8 cellular contexts compared by ENCODE assay signal in genomic region chr19:4639531-4640246, GRCh38. TPM values are rescaled to one million over a fixed set of nuclear protein-coding genes. Genes with fewer than 3 reads are reported as not detected.
DNase-seq lines count a peak whose midpoint lies in the region; ATAC-seq and TF ChIP-seq lines count a peak whose summit lies in the region.

No MANE protein-coding gene starts in this region.

- peak overlapping the region; percentile 84 for H3K4me2 ChIP-seq in mammary epithelial cell (ENCODE audit: insufficient read depth, low read depth, low read length)

- 12% methylated on average over 20 of the region's 39 CpGs for WGBS in mammary epithelial cell (ENCODE audit: low coverage, missing lambda C conversion rate)
- 9 to 12% methylated on average over 27 to 39 of the region's 39 CpGs for WGBS in lung, 2 donors

- TF ChIP-seq CTCF in mammary epithelial cell (conservative IDR thresholded peaks at IDR 0.05 in 1 of 2, IDR thresholded peaks at IDR 0.05 in 1 of 2; ENCODE audit: extremely low read depth in 1 of 2, insufficient read depth in 1 of 2, low read depth in 1 of 2, low read length in 2 of 2) (no peak), lung (IDR thresholded peaks at IDR 0.05; ENCODE audit: control extremely low read depth, extremely low read depth) (no peak), upper lobe of right lung (IDR thresholded peaks at IDR 0.05) (no peak)

- H2AFZ ChIP-seq in ACC112 (ENCODE audit: low read length, unreplicated experiment) (peak overlapping the region; percentile 60), mammary epithelial cell (ENCODE audit: low read depth, low read length) (peak overlapping the region; percentile 86)

- ATAC-seq in GM19328 (IDR thresholded peaks at IDR 0.05; ENCODE audit: unreplicated experiment) (peak; percentile 9), lung (ENCODE audit: insufficient read depth, low FRiP score) (no peak), upper lobe of right lung (no peak)

- no peaks in the 10 kb centered on the region for H3K27me3 ChIP-seq in ACC112 (ENCODE audit: insufficient read depth, low read length)
- no peaks in the 10 kb centered on the region for H3K27me3 ChIP-seq in mammary epithelial cell (ENCODE audit: insufficient read depth, low read length)
- H3K27me3 ChIP-seq in lung (ENCODE audit: control insufficient read depth, insufficient read depth): no peaks in the 10 kb centered on the region
- no peaks in the 10 kb centered on the region for H3K27me3 ChIP-seq in upper lobe of right lung

- dilution Hi-C loops in mammary epithelial cell (cut with HindIII; ENCODE audit: low sequenced_read_pairs): loop anchor here (10.0 kb wide), 2 partner anchors 165 to 195 kb away; no protein-coding TSS in a partner anchor

- no peak for DNase-seq in Jurkat, Clone E6-1 (ENCODE audit: low read depth, low spot score)
- DNase-seq in mammary epithelial cell: no peak
- no peak for DNase-seq in lung (ENCODE audit: low spot score)
- DNase-seq in upper lobe of right lung: peak; percentile 72
- DNase-seq in Kasumi-1 (lab: John Stamatoyannopoulos, UW): no peak
- DNase-seq in NCI-H226: no peak

- H3K36me3 ChIP-seq in ACC112 (ENCODE audit: insufficient read depth, low read length) (no peaks in the 10 kb centered on the region), mammary epithelial cell (ENCODE audit: insufficient read depth, low read length) (no peaks in the 10 kb centered on the region), lung (ENCODE audit: control insufficient read depth in 2 of 2, insufficient read depth in 2 of 2, low read length in 2 of 2) (peaks cover 0 to 3% of the 10 kb centered on the region in 2 donors), upper lobe of right lung (no peaks in the 10 kb centered on the region)

- in situ Hi-C loops in mammary epithelial cell (cut with MboI; ENCODE audit: low sequenced_read_pairs in 2 of 2): loop anchor here (5.0 to 10.0 kb wide), 2 partner anchors 62 to 65 kb away; no protein-coding TSS in a partner anchor

- intact Hi-C loops in mammary epithelial cell (cut with micrococcal nuclease): loop anchor here (2.0 kb wide), 1 partner anchor 151 kb away; the partner anchor contains the start of gene FEM1A
- intact Hi-C loops in upper lobe of right lung (cut with DNase I): loop anchor here (10.0 kb wide), 1 partner anchor 65 kb away; no protein-coding TSS in a partner anchor

- no TSS peak for BruUV-seq in mammary epithelial cell (replicated peaks; lab: Mats Ljungman, UMichigan)

- H3K27ac ChIP-seq in ACC112 (ENCODE audit: low read depth, low read length) (no peak overlapping the region), mammary epithelial cell (ENCODE audit: insufficient read depth, low read depth, low read length) (no peak overlapping the region), lung (ENCODE audit: low read depth in 1 of 2, low read length in 1 of 2) (peak overlapping the region in 1 of 2 donors; percentile 66), upper lobe of right lung (peak overlapping the region; percentile 78)

- no peaks in the 10 kb centered on the region for H3K79me2 ChIP-seq in ACC112 (ENCODE audit: control insufficient read depth, insufficient read depth, low read length, unreplicated experiment)
- H3K79me2 ChIP-seq in mammary epithelial cell (ENCODE audit: insufficient read depth, low read length): peaks cover 20% of the 10 kb centered on the region

- CTCF ChIA-PET in mammary epithelial cell (lab: Charles Lee; ENCODE audit: low non-redundant PET): no interaction called here

- H3K9me3 ChIP-seq in mammary epithelial cell (replicated peaks; ENCODE audit: insufficient read depth, low read length) (no peaks in the 10 kb centered on the region), lung (ENCODE audit: control insufficient read depth in 2 of 2, insufficient read depth in 1 of 2, low read length in 1 of 2) (no peaks in the 10 kb centered on the region), upper lobe of right lung (no peaks in the 10 kb centered on the region)

- H3K4me3 ChIP-seq in ACC112 (ENCODE audit: low read depth, low read length) (peak overlapping the region; percentile 86), mammary epithelial cell (replicated peaks in 1 of 3; ENCODE audit: insufficient read depth in 1 of 3, low read depth in 2 of 3, low read length in 3 of 3) (peak overlapping the region; percentile 73 to 80 (median 77)), lung (peak overlapping the region; percentile 78), upper lobe of right lung (peak overlapping the region; percentile 71)
- H3K4me3 ChIP-seq in Jurkat, Clone E6-1 (ENCODE audit: low read length): peak overlapping the region; percentile 86

- peak overlapping the region; percentile 40 for H3K9ac ChIP-seq in mammary epithelial cell (ENCODE audit: insufficient read depth, low read length)

- H4K20me1 ChIP-seq in mammary epithelial cell (ENCODE audit: insufficient read depth, low read length): no peaks in the 10 kb centered on the region

- H3K4me1 ChIP-seq in ACC112 (ENCODE audit: control insufficient read depth, insufficient read depth, low read length, unreplicated experiment): peaks cover 4% of the 10 kb centered on the region
- H3K4me1 ChIP-seq in mammary epithelial cell (ENCODE audit: insufficient read depth, low read length): peaks cover 33% of the 10 kb centered on the region
- peaks cover 0 to 13% of the 10 kb centered on the region in 2 donors for H3K4me1 ChIP-seq in lung (ENCODE audit: control insufficient read depth in 2 of 2, insufficient read depth in 2 of 2, low read length in 2 of 2)
- H3K4me1 ChIP-seq in upper lobe of right lung: peaks cover 20% of the 10 kb centered on the region

RNA-seq across cellular contexts. Expression of gene TNFAIP8L1, which starts 0.4 kb away (rescaled TPM):
- polyA plus RNA-seq in Jurkat, Clone E6-1 (2012; ENCODE audit: insufficient read depth, insufficient read length): 11.3 TPM
- 1 to 10 TPM; 2.3 to 7.3 TPM for total RNA-seq in mammary epithelial cell
- polyA plus RNA-seq in mammary epithelial cell: 4.6 TPM
- polyA minus RNA-seq in mammary epithelial cell: 1.1 TPM
- total RNA-seq in lung: 10 to 100 TPM; 18.5 to 22.0 TPM
- 10 to 100 TPM; 12.1 to 12.9 TPM for polyA plus RNA-seq in lung
- total RNA-seq in upper lobe of right lung: 11.9 TPM

RNA-seq across cellular contexts. Expression of gene MYDGF, which starts 30.5 kb away (rescaled TPM):
- 108 TPM for polyA plus RNA-seq in Jurkat, Clone E6-1 (2012; ENCODE audit: insufficient read depth, insufficient read length)
- 100 to 1,000 TPM in 1 of 2 donors, 10 to 100 TPM in 1; 57.7 to 105 TPM for total RNA-seq in mammary epithelial cell
- 172 TPM for polyA plus RNA-seq in mammary epithelial cell
- polyA minus RNA-seq in mammary epithelial cell: 70.4 TPM
- 100 to 1,000 TPM in 1 of 2 donors, 10 to 100 TPM in 1; 70.4 to 157 TPM for total RNA-seq in lung
- 100 to 1,000 TPM; 127 to 280 TPM for polyA plus RNA-seq in lung
- 94.2 TPM for total RNA-seq in upper lobe of right lung
